In the genomic region with DNA sequence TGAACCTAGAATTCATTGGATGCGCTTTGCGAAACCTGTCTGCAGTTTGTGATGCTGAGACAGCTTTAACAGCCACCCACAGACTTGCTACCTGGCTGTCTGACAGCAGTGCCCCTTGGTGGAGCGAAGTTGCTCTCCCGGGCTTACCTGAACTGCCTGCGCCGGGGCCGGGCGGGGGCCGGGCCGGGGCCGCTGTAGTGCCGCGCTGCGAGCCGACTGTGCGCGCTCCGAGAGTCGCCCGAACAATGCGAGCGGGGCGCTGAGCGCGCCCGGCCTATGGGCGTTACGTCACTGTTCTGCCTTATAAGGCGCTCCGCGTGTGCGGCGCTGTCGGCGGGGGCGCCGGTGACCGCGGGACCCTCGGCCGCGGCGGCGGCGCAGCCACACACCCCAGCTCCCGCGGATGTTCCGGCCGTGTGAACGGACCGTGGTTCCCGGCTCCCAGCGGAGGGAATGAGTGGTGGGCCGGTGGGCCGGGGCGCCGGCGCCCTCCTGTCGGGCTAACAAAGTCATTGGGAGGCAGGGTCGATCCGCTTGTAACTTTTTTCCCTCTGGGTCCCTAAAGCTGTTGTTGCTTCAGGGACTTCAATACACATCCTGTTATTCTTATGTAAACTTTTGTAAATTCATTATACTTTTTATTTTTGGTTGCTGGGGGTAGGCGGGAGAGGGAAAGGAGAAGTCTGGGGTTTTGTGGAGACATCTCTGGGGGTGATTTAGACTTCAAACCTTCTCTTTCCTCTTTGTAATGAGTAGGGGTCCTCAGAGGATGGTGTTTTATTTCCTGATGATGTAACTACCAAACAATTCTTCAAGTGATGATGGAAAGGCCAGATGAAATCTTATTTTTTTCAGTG, we compare ENCODE assay signal across 8 cellular contexts. TPM values are rescaled to one million over a fixed set of nuclear protein-coding genes. Genes with fewer than 3 reads are reported as not detected.
DNase-seq lines count a peak whose midpoint lies in the region; ATAC-seq and TF ChIP-seq lines count a peak whose summit lies in the region.

No MANE protein-coding gene starts in this region.

- H3K27me3 ChIP-seq in NT2/D1 (ENCODE audit: insufficient read depth, insufficient read length), result peaks cover 13% of the 10 kb centered on the region
- H3K27me3 ChIP-seq in esophagus muscularis mucosa, result no peaks in the 10 kb centered on the region
- H3K27me3 ChIP-seq in muscle layer of duodenum (ENCODE audit: low read depth, low read length), result no peaks in the 10 kb centered on the region

- WGBS in esophagus muscularis mucosa, result under 1% methylated on average over 36 of the region's 62 CpGs

- peak; percentile 89 for TF ChIP-seq POLR2A in esophagus muscularis mucosa (IDR thresholded peaks at IDR 0.05; ENCODE audit: low read depth)

- intact Hi-C loops in esophagus muscularis mucosa (cut with DNase I), result no loop called here

- H3K9ac ChIP-seq in NT2/D1 (ENCODE audit: insufficient read length, low read depth), result peak overlapping the region; percentile 51

- H3K36me3 ChIP-seq in NT2/D1 (ENCODE audit: insufficient read depth, insufficient read length, low read length), result peaks cover 8% of the 10 kb centered on the region
- peaks cover 0 to 9% (median 0%) of the 10 kb centered on the region in 4 donors for H3K36me3 ChIP-seq in esophagus muscularis mucosa
- no peaks in the 10 kb centered on the region for H3K36me3 ChIP-seq in muscle layer of duodenum (ENCODE audit: control insufficient read depth in 1 of 2, insufficient read depth in 2 of 2, low read length in 2 of 2)

- peak; percentile 86 for ATAC-seq in HG03103 (IDR thresholded peaks at IDR 0.05; ENCODE audit: low read depth, unreplicated experiment)

- TF ChIP-seq CTCF in esophagus muscularis mucosa (IDR thresholded peaks at IDR 0.05), result peak in 1 of 3 experiments; percentile 7

- DNase-seq in NCI-H82 (lab: John Stamatoyannopoulos, UW) (peak; percentile 73), NCI-H82 treated with DMSO at 0.1 percent for 48 hours (lab: John Stamatoyannopoulos, UW; ENCODE audit: unreplicated experiment) (no peak), NT2/D1 (ENCODE audit: low read depth, low spot score) (peak; percentile 70), esophagus muscularis mucosa (ENCODE audit: extremely low spot score) (peak; percentile 94)
- DNase-seq in activated T-cell treated with anti-CD3 and anti-CD28 coated beads, Interleukin-2, amount 50 U/mL, for 48 hours, result peak; percentile 71 to 78
- DNase-seq in stimulated activated CD8-positive, alpha-beta memory T cell treated with anti-CD3 and anti-CD28 coated beads, Interleukin-4, amount 100 ng/mL, for 48 hours, result peak; percentile 71

- H3K4me3 ChIP-seq in NT2/D1 (ENCODE audit: insufficient read length, low read depth) (peak overlapping the region; percentile 41), esophagus muscularis mucosa (peak overlapping the region; percentile 69 to 84 (median 73)), muscle layer of duodenum (ENCODE audit: low read depth in 1 of 2, low read length in 2 of 2) (peak overlapping the region; percentile 78 to 86)

- H3K27ac ChIP-seq in esophagus muscularis mucosa (replicated peaks in 1 of 4), result peak overlapping the region; percentile 93 to 96 (median 94)
- peak overlapping the region; percentile 98 for H3K27ac ChIP-seq in muscle layer of duodenum (ENCODE audit: low read length)

- no peaks in the 10 kb centered on the region for H3K9me3 ChIP-seq in NT2/D1 (ENCODE audit: insufficient read depth, low read length)
- H3K9me3 ChIP-seq in esophagus muscularis mucosa, result no peaks in the 10 kb centered on the region
- H3K9me3 ChIP-seq in muscle layer of duodenum (ENCODE audit: control insufficient read depth in 1 of 2, low read length in 2 of 2), result no peaks in the 10 kb centered on the region

- no peak for TF ChIP-seq EP300 in esophagus muscularis mucosa (IDR thresholded peaks at IDR 0.05)

- no peaks in the 10 kb centered on the region for H3K4me1 ChIP-seq in NT2/D1 (ENCODE audit: insufficient read depth, insufficient read length)
- H3K4me1 ChIP-seq in esophagus muscularis mucosa, result peaks cover 15 to 58% (median 43%) of the 10 kb centered on the region in 4 donors
- H3K4me1 ChIP-seq in muscle layer of duodenum (ENCODE audit: control insufficient read depth in 1 of 2, insufficient read depth in 2 of 2, low read length in 2 of 2), result peaks cover 0 to 16% of the 10 kb centered on the region in 2 donors

RNA-seq across cellular contexts. Expression of a gene that starts 58.5 kb away (rescaled TPM):
- total RNA-seq in esophagus muscularis mucosa, result 10 to 100 TPM; 11.2 to 16.3 (median 14.1) TPM
